10 cellular contexts compared by ENCODE assay signal in genomic region chr2:38098351-38099095, GRCh38. TPM values are rescaled to one million over a fixed set of nuclear protein-coding genes. Genes with fewer than 3 reads are reported as not detected.
A peak's percentile ranks its signal among the peaks of the same experiment; 100 is the strongest.
DNase-seq lines count a peak whose midpoint lies in the region; ATAC-seq and TF ChIP-seq lines count a peak whose summit lies in the region.
"Had no signal": no experiment of that assay in that cellular context is flagged by ENCODE, and none has a peak within 500 bp of the region (broad histone marks: within the 10 kb centered on the region; RNA-seq: fewer than 3 reads in every experiment).

No MANE protein-coding gene starts in this region.

- ATAC-seq in activated T-cell treated with anti-CD3 and anti-CD28 coated beads, Interleukin-2, amount 50 U/mL, for 72 hours (replicated peaks in 1 of 2): no peak
- ATAC-seq in upper lobe of left lung (ENCODE audit: low FRiP score in 2 of 2) (peak in 1 of 2 donors; percentile 66), HG03571 (IDR thresholded peaks at IDR 0.05; ENCODE audit: unreplicated experiment) (no peak)

- H3K4me1 Mint-ChIP-seq in activated T-cell treated with anti-CD3 and anti-CD28 coated beads, Interleukin-2, amount 50 U/mL, for 72 hours (ENCODE audit: low read depth): peaks cover 53% of the 10 kb centered on the region
- H3K4me1 Mint-ChIP-seq in activated T-cell treated with anti-CD3 and anti-CD28 coated beads, Interleukin-2, amount 50 U/mL, for 24 hours (ENCODE audit: low read depth): peaks cover 40% of the 10 kb centered on the region
- H3K4me1 Mint-ChIP-seq in endodermal cell: peaks cover 52% of the 10 kb centered on the region

- H3K4me1 ChIP-seq in endodermal cell (ENCODE audit: control insufficient read depth, insufficient read depth, low read length) (peaks cover 27% of the 10 kb centered on the region), upper lobe of left lung (peaks cover 15 to 42% (median 28%) of the 10 kb centered on the region in 4 donors)

- WGBS in endodermal cell (ENCODE audit: insufficient coverage in 1 of 2, insufficient read length in 1 of 2), 2 experiments: 25 to 29% methylated on average over 7 to 12 of the region's 12 CpGs
- 10 to 13% methylated on average over 12 of the region's 12 CpGs for WGBS in upper lobe of left lung, 2 donors

- H3K4me3 ChIP-seq in endodermal cell (ENCODE audit: low read length) (peak overlapping the region; percentile 6), upper lobe of left lung (peak overlapping the region in 3 of 4 donors; percentile 17 to 35 (median 35))

- H3K36me3 ChIP-seq in endodermal cell (ENCODE audit: control insufficient read depth, insufficient read depth, low read length): no peaks in the 10 kb centered on the region
- no peaks in the 10 kb centered on the region for H3K36me3 ChIP-seq in upper lobe of left lung

- TF ChIP-seq POLR2A in upper lobe of left lung (IDR thresholded peaks at IDR 0.05): no peak

- peaks cover 0 to 1% of the 10 kb centered on the region in 2 donors for H3K36me3 Mint-ChIP-seq in activated T-cell treated with anti-CD3 and anti-CD28 coated beads, Interleukin-2, amount 50 U/mL, for 72 hours (ENCODE audit: insufficient read depth in 2 of 2)
- no peaks in the 10 kb centered on the region for H3K36me3 Mint-ChIP-seq in activated T-cell treated with anti-CD3 and anti-CD28 coated beads, Interleukin-2, amount 50 U/mL, for 24 hours (ENCODE audit: low read depth)
- H3K36me3 Mint-ChIP-seq in endodermal cell (ENCODE audit: low read depth): peaks cover 2% of the 10 kb centered on the region

- H3K4me3 Mint-ChIP-seq in activated T-cell treated with anti-CD3 and anti-CD28 coated beads, Interleukin-2, amount 50 U/mL, for 72 hours: peak overlapping the region; percentile 27 to 57
- no peak overlapping the region for H3K4me3 Mint-ChIP-seq in activated T-cell treated with anti-CD3 and anti-CD28 coated beads, Interleukin-2, amount 50 U/mL, for 24 hours
- peak overlapping the region; percentile 23 for H3K4me3 Mint-ChIP-seq in endodermal cell

- TF ChIP-seq CTCF in endodermal cell (conservative IDR thresholded peaks at IDR 0.05) (no peak), upper lobe of left lung (IDR thresholded peaks at IDR 0.05) (no peak)

- no peak overlapping the region for H3K27ac Mint-ChIP-seq in activated T-cell treated with anti-CD3 and anti-CD28 coated beads, Interleukin-2, amount 50 U/mL, for 72 hours
- no peak overlapping the region for H3K27ac Mint-ChIP-seq in activated T-cell treated with anti-CD3 and anti-CD28 coated beads, Interleukin-2, amount 50 U/mL, for 24 hours
- peak overlapping the region; percentile 69 for H3K27ac Mint-ChIP-seq in endodermal cell

- H3K9ac ChIP-seq in endodermal cell (ENCODE audit: extremely low read depth, low read length, poor library complexity, severe bottlenecking): no peak overlapping the region

- TF ChIP-seq EP300 in upper lobe of left lung (IDR thresholded peaks at IDR 0.05): no peak

- no peaks in the 10 kb centered on the region for H3K27me3 ChIP-seq in endodermal cell (ENCODE audit: control insufficient read depth, insufficient read depth, low read length, poor library complexity, severe bottlenecking)
- no peaks in the 10 kb centered on the region for H3K27me3 ChIP-seq in upper lobe of left lung

- H3K27me3 Mint-ChIP-seq in activated T-cell treated with anti-CD3 and anti-CD28 coated beads, Interleukin-2, amount 50 U/mL, for 72 hours (ENCODE audit: low read depth): peaks cover 83% of the 10 kb centered on the region
- peaks cover 84% of the 10 kb centered on the region for H3K27me3 Mint-ChIP-seq in activated T-cell treated with anti-CD3 and anti-CD28 coated beads, Interleukin-2, amount 50 U/mL, for 24 hours
- H3K27me3 Mint-ChIP-seq in endodermal cell (ENCODE audit: insufficient read depth): peaks cover 39% of the 10 kb centered on the region

- peaks cover 12% of the 10 kb centered on the region for H3K9me3 ChIP-seq in endodermal cell (ENCODE audit: control insufficient read depth, low read length)
- no peaks in the 10 kb centered on the region for H3K9me3 ChIP-seq in upper lobe of left lung

- H3K27ac ChIP-seq in endodermal cell (ENCODE audit: low read depth, low read length) (no peak overlapping the region), upper lobe of left lung (peak overlapping the region in 3 of 4 donors; percentile 58 to 73 (median 69))

- no peak for DNase-seq in activated T-cell treated with anti-CD3 and anti-CD28 coated beads, Interleukin-2, amount 50 U/mL, for 72 hours
- DNase-seq in activated T-cell treated with anti-CD3 and anti-CD28 coated beads, Interleukin-2, amount 50 U/mL, for 24 hours: no peak
- DNase-seq in endodermal cell (no peak), middle frontal gyrus (ENCODE audit: extremely low spot score, low spot score) (peak; percentile 2), upper lobe of left lung (no peak), HCEC 1CT (no peak)
- no peak for DNase-seq in activated effector memory CD4-positive, alpha-beta T cell treated with anti-CD3 and anti-CD28 coated beads, Interleukin-2, amount 50 U/mL, for 16 hours
- DNase-seq: activated CD4-positive, alpha-beta T cell treated with anti-CD3 and anti-CD28 coated beads, Interleukin-2, amount 50 U/mL, for 4 hours; cortex of kidney had no signal

- H3K9me3 Mint-ChIP-seq in activated T-cell treated with anti-CD3 and anti-CD28 coated beads, Interleukin-2, amount 50 U/mL, for 72 hours: no peaks in the 10 kb centered on the region
- peaks cover 3% of the 10 kb centered on the region for H3K9me3 Mint-ChIP-seq in activated T-cell treated with anti-CD3 and anti-CD28 coated beads, Interleukin-2, amount 50 U/mL, for 24 hours
- H3K9me3 Mint-ChIP-seq in endodermal cell: peaks cover 13% of the 10 kb centered on the region

RNA-seq across cellular contexts. Expression of gene CYP1B1, which starts 22.6 kb away (rescaled TPM):
- 10 to 100 TPM in 1 of 2 donors, 1 to 10 TPM in 1; 9.5 to 24.3 TPM for total RNA-seq in activated T-cell treated with anti-CD3 and anti-CD28 coated beads, Interleukin-2, amount 50 U/mL, for 72 hours
- 1 to 10 TPM; 4.8 to 6.3 TPM for total RNA-seq in endodermal cell
- polyA plus RNA-seq in endodermal cell (2013, experiment 1 of 2): 2.1 TPM
- 3.1 TPM for polyA plus RNA-seq in endodermal cell (2013, experiment 2 of 2)
- 10 to 100 TPM; 12.2 to 86.9 (median 26.1) TPM for total RNA-seq in upper lobe of left lung
